27 cellular contexts compared by ENCODE assay signal in the genomic region with DNA sequence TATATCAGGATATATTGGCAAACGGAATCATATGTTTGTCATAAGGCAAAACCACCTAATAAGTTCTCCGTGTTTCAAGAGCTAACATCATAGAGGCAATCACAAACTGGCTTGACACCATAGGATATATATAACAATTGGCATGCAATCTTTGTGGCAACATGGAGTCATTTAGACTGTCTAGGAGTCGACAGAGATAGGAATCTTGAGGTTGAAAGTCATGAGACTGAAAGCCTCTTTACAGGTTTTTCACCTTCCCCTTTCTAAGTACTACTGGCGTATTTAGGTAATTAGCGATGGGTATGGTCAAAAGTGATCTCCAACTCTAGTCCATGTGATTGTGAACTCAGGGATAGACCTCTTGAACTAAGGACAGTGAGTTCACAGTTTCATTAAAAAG.
"Had no signal": no experiment of that assay in that cellular context is flagged by ENCODE, and none has a peak within 500 bp of the region (broad histone marks: within the 10 kb centered on the region; RNA-seq: fewer than 3 reads in every experiment).

No MANE protein-coding gene starts in this region.

- H3K36me3 ChIP-seq: Peyer's patch, SJSA1 had no signal

- DNase-seq: IMR-90, Kasumi-1, MM.1S, NCI-H1092, NCI-H1105 treated with DMSO at 0.1 percent for 48 hours, NCI-H1417 treated with DMSO at 0.1 percent for 48 hours, NCI-H146, NCI-H1694 treated with DMSO at 0.1 percent for 48 hours, NCI-H1930, NCI-H2081, NCI-H2107, NCI-H226, NCI-H446, NCI-H510A, NCI-H524 treated with DMSO at 0.1 percent for 48 hours, NCI-H69, NCI-H774, PC-3, Peyer's patch, SHP77 treated with DMSO at 0.1 percent for 48 hours, SW 1271, T-cell had no signal

- H3K9ac ChIP-seq: KMS-11 had no signal

- H3K27me3 ChIP-seq: Peyer's patch, SJSA1 had no signal

- ATAC-seq: HepG2, PC-3, Right ventricle myocardium inferior, T-cell had no signal

- H3K4me2 ChIP-seq: KMS-11 had no signal

- H3K9me3 ChIP-seq: Peyer's patch, SJSA1 had no signal

- H3K27ac ChIP-seq: KMS-11, Peyer's patch, SJSA1, SK-N-MC had no signal

- H3K4me1 ChIP-seq: Peyer's patch, SJSA1 had no signal

- H3K4me3 ChIP-seq: Peyer's patch, SJSA1, SK-N-MC had no signal
